ENCODE assay signal across 10 cellular contexts in the genomic region with DNA sequence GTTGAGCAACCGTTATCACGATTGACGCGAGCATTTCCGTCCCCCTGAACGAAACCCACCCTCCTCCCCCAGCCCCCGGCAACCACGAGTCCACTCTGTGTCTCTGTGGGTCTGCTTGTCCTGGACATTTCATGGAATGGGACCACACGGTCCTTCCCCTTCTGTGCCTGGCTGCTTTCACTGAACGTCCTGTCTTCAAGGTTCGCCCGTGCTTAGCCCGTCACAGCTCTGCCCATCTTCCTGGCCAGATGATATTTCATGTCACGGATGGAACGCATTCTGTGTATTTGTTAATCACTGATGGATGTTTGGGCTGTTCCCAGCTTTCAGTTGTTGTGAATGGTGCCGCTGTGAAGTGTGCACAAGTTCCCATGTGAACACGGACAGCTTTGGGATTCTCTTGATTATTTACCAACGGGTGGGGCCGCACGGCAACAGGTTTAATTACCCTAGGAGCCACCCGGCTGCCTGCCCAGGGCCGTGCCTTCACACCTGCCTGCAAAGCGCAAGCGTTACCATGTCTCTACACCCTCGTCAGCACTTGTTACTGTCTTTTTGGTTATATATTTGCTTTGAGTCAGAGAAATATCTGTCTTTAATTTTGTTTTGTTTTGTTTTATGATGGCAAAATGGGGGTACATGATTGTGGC. TPM values are rescaled to one million over a fixed set of nuclear protein-coding genes. Genes with fewer than 3 reads are reported as not detected.
DNase-seq lines count a peak whose midpoint lies in the region; ATAC-seq and TF ChIP-seq lines count a peak whose summit lies in the region.
"Had no signal": no experiment of that assay in that cellular context is flagged by ENCODE, and none has a peak within 500 bp of the region (broad histone marks: within the 10 kb centered on the region; RNA-seq: fewer than 3 reads in every experiment).

No MANE protein-coding gene starts in this region.

- H3K27ac ChIP-seq in WERI-Rb-1 = no peak overlapping the region
- H3K27ac ChIP-seq in mesendoderm (ENCODE audit: low read depth, low read length) = no peak overlapping the region
- H3K27ac ChIP-seq in transverse colon = no peak overlapping the region

- TF ChIP-seq POLR2A in transverse colon (IDR thresholded peaks at IDR 0.05) = no peak

- no peak overlapping the region for H2AK5ac ChIP-seq in mesendoderm (ENCODE audit: low read length)

- H3K4me2 ChIP-seq in mesendoderm (ENCODE audit: low read length) = no peak overlapping the region

- H3K4me1 ChIP-seq in mesendoderm (ENCODE audit: control insufficient read depth, low read depth, low read length) (peaks cover 1% of the 10 kb centered on the region), transverse colon (peaks cover 0 to 4% (median 0%) of the 10 kb centered on the region in 4 donors)

- DNase-seq in cardiac septum (ENCODE audit: low spot score) (peak; percentile 49), left cardiac atrium (no peak), WERI-Rb-1 (peak; percentile 8), mesendoderm (no peak), transverse colon (peak; percentile 25), GM20000 (ENCODE audit: low spot score) (no peak), NCI-H2171 treated with DMSO at 0.1 percent for 48 hours (lab: John Stamatoyannopoulos, UW) (no peak)
- DNase-seq: foreskin melanocyte, SW 1271 had no signal

- no peak overlapping the region for H2BK120ac ChIP-seq in mesendoderm (ENCODE audit: low read depth, low read length)

- H3K36me3 ChIP-seq in WERI-Rb-1 (no peaks in the 10 kb centered on the region), mesendoderm (ENCODE audit: control insufficient read depth, insufficient read depth, low read length) (no peaks in the 10 kb centered on the region), transverse colon (peaks cover 0 to 2% (median 0%) of the 10 kb centered on the region in 4 donors)

- H4K5ac ChIP-seq in mesendoderm (ENCODE audit: low read length) = no peak overlapping the region

- H3K56ac ChIP-seq in mesendoderm (ENCODE audit: low read length) = peak overlapping the region; percentile 47

- no peak overlapping the region for H2BK15ac ChIP-seq in mesendoderm (replicated peaks; ENCODE audit: low read depth)

- in situ Hi-C loops in transverse colon (cut with MboI; ENCODE audit: low pct_ligation_motif_present in 1 of 4, low pct_unique_long_range_greater_than_20kb in 1 of 4, low sequenced_read_pairs in 3 of 4) = no loop called here

- H3K23ac ChIP-seq in mesendoderm (ENCODE audit: low read length) = no peak overlapping the region

- no peak overlapping the region for H2BK5ac ChIP-seq in mesendoderm (ENCODE audit: low read length)

- H4K8ac ChIP-seq in mesendoderm (ENCODE audit: low read depth, low read length) = no peak overlapping the region

- no peak for TF ChIP-seq EP300 in transverse colon (IDR thresholded peaks at IDR 0.05; ENCODE audit: low read depth)

- ATAC-seq in left cardiac atrium (no peak), HG02588 (IDR thresholded peaks at IDR 0.05; ENCODE audit: unreplicated experiment) (no peak)

- no peaks in the 10 kb centered on the region for H3K79me2 ChIP-seq in mesendoderm (ENCODE audit: control insufficient read depth, insufficient read depth, low read length)

- H3K27me3 ChIP-seq in WERI-Rb-1 (ENCODE audit: insufficient read depth, low read depth, severe bottlenecking) (no peaks in the 10 kb centered on the region), mesendoderm (ENCODE audit: insufficient read depth, low read length, poor library complexity) (no peaks in the 10 kb centered on the region), transverse colon (no peaks in the 10 kb centered on the region)

- no peak overlapping the region for H3K9ac ChIP-seq in mesendoderm (ENCODE audit: low read length)

- TF ChIP-seq CTCF in WERI-Rb-1 (IDR thresholded peaks at IDR 0.05; ENCODE audit: low read depth, low read length) (no peak), transverse colon (IDR thresholded peaks at IDR 0.05) (no peak), GM20000 (IDR thresholded peaks at IDR 0.05; ENCODE audit: extremely low read depth, missing control alignments) (no peak)

- H3K4ac ChIP-seq in mesendoderm (ENCODE audit: low read depth, low read length) = no peak overlapping the region

- H3K4me3 ChIP-seq in WERI-Rb-1 (ENCODE audit: low read depth, low read length) (no peak overlapping the region), mesendoderm (ENCODE audit: low read length) (no peak overlapping the region), transverse colon (no peak overlapping the region)

- peaks cover 3% of the 10 kb centered on the region for H3K79me1 ChIP-seq in mesendoderm (ENCODE audit: low read length)

- WGBS in mesendoderm (ENCODE audit: extremely low coverage, insufficient coverage, low lambda C conversion rate) = no CpG with 5 or more reads among the region's 25 CpGs
- WGBS in transverse colon (ENCODE audit: low coverage in 1 of 2), 2 donors = 51 to 73% methylated on average over 4 to 25 of the region's 25 CpGs

- intact Hi-C loops in cardiac septum (cut with DNase I) (no loop called here), left cardiac atrium (cut with DNase I) (no loop called here), transverse colon (cut with DNase I; ENCODE audit: low total_unique reads) (no loop called here)

- no peak overlapping the region for H3K18ac ChIP-seq in mesendoderm (ENCODE audit: low read length)

- H3K9me3 ChIP-seq in WERI-Rb-1 (ENCODE audit: severe bottlenecking) (peaks cover 34% of the 10 kb centered on the region), transverse colon (peaks cover 12 to 14% of the 10 kb centered on the region in 2 donors)

RNA-seq across cellular contexts. Expression of gene RASA3, which starts 42.5 kb away (rescaled TPM):
- total RNA-seq in cardiac septum (9.7 TPM), left cardiac atrium (10 to 100 TPM; 19.9 to 20.1 TPM), transverse colon (10 to 100 TPM in 1 of 4 donors, 1 to 10 TPM in 3; 4.4 to 15.6 (median 8.5) TPM)
- 11.0 TPM for polyA plus RNA-seq in mesendoderm (2013, experiment 1 of 2)
- polyA plus RNA-seq in mesendoderm (2013, experiment 2 of 2) = 11.3 TPM

Comparison
In these comparisons a context has a peak if more than half of its experiments do, and no peak if none do; other contexts are left out.
1. DNase-seq: peak in cardiac septum (single experiment), WERI-Rb-1 (single experiment) and transverse colon (single experiment); none in left cardiac atrium (single experiment), mesendoderm (single experiment), GM20000 (single experiment) and NCI-H2171 treated with DMSO at 0.1 percent for 48 hours (single experiment).